Comparison of ENCODE assay signal across 8 cellular contexts in the genomic region with DNA sequence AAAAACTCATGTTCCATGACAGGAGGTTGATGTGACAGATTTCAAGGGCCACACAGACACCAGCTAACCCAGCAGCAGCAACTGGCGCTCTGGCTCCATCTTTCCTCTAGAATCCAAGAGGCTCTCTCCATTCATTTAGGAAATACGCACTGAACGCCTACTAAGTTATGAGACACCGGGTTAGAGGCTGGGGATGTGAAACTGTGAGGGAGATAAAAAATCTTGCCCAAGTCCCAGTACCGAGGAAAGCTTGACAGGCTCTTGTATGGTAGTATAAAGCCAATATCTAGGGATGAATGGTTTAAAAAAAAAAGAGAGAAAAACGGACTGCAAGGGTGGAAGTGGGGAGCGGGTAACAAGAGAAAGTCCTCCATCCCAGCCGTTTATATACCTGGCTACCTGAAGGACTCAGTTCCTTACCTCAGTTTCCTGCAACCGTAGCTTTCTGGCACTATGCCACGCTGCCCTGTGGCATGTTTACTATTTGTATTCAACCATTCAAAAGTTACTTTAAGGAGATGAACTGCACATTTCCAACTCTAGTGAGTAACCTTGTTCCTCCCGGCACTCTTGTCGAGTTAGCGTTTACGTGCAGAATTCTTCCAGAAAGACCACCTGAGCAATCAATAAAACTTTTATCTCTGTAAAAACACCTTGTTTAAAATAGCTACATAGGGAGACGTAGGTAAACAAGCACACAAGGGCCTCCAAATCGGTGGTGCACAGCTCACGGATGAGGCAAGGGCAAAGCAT. TPM values are rescaled to one million over a fixed set of nuclear protein-coding genes. Genes with fewer than 3 reads are reported as not detected.
A peak's percentile ranks its signal among the peaks of the same experiment; 100 is the strongest.
DNase-seq lines count a peak whose midpoint lies in the region; ATAC-seq and TF ChIP-seq lines count a peak whose summit lies in the region.

No MANE protein-coding gene starts in this region.

- peaks cover 5% of the 10 kb centered on the region for H3F3A ChIP-seq in smooth muscle cell (ENCODE audit: low read depth)

- peak overlapping the region; percentile 35 for H3K27ac ChIP-seq in cardiac muscle cell
- no peak overlapping the region for H3K27ac ChIP-seq in iPS DF 6.9 (ENCODE audit: low read length)
- no peak overlapping the region for H3K27ac ChIP-seq in smooth muscle cell (ENCODE audit: low read depth)

- peak overlapping the region; percentile 46 for H3K27ac Mint-ChIP-seq in activated CD8-positive, alpha-beta T cell treated with anti-CD3 and anti-CD28 coated beads for 36 hours

- peak overlapping the region; percentile 92 for H3K4me2 ChIP-seq in smooth muscle cell

- H3K27me3 Mint-ChIP-seq in activated CD8-positive, alpha-beta T cell treated with anti-CD3 and anti-CD28 coated beads for 36 hours = peaks cover 7% of the 10 kb centered on the region

- peak overlapping the region; percentile 79 for H3K4me3 Mint-ChIP-seq in activated CD8-positive, alpha-beta T cell treated with anti-CD3 and anti-CD28 coated beads for 36 hours

- H3K4me3 ChIP-seq in cardiac muscle cell = peak overlapping the region; percentile 79
- H3K4me3 ChIP-seq in iPS DF 6.9 (ENCODE audit: low read length) = peak overlapping the region; percentile 77; the same call in 1 of the 2 replicates
- peak overlapping the region; percentile 79 for H3K4me3 ChIP-seq in smooth muscle cell

- TF ChIP-seq CTCF in cardiac muscle cell (IDR thresholded peaks at IDR 0.05; ENCODE audit: low read depth, low read length) = no peak
- TF ChIP-seq CTCF in activated CD8-positive, alpha-beta T cell treated with anti-CD3 and anti-CD28 coated beads for 36 hours (IDR thresholded peaks at IDR 0.05) = no peak
- no peak for TF ChIP-seq CTCF in smooth muscle cell (IDR thresholded peaks at IDR 0.05; ENCODE audit: borderline replicate concordance, insufficient read depth, poor library complexity, severe bottlenecking)
- TF ChIP-seq CTCF in omental fat pad (IDR thresholded peaks at IDR 0.05) = no peak

- H3K36me3 Mint-ChIP-seq in activated CD8-positive, alpha-beta T cell treated with anti-CD3 and anti-CD28 coated beads for 36 hours (ENCODE audit: low read depth) = no peaks in the 10 kb centered on the region

- peaks cover 43% of the 10 kb centered on the region for H4K20me1 ChIP-seq in smooth muscle cell (ENCODE audit: low read depth)

- CTCF ChIA-PET in activated CD8-positive, alpha-beta T cell treated with anti-CD3 and anti-CD28 coated beads for 36 hours (lab: Charles Lee) = interaction anchor here (0.6 to 2.1 kb wide), 17 partner anchors 11 to 654 kb away, joined by 3 to 21 read pairs (median 3); a partner anchor contains a TSS

- no CpG with 5 or more reads among the region's 17 CpGs for WGBS in iPS DF 6.9 (ENCODE audit: insufficient coverage, insufficient read length)
- 60% methylated on average over 17 of the region's 17 CpGs for WGBS in smooth muscle cell (ENCODE audit: low lambda C conversion rate)

- H3K4me1 Mint-ChIP-seq in activated CD8-positive, alpha-beta T cell treated with anti-CD3 and anti-CD28 coated beads for 36 hours (ENCODE audit: low read depth) = peaks cover 16% of the 10 kb centered on the region

- no peak overlapping the region for H3K9ac ChIP-seq in smooth muscle cell (ENCODE audit: low read depth)

- ATAC-seq in left ventricle myocardium superior (no peak), omental fat pad (ENCODE audit: low FRiP score) (no peak)
- ATAC-seq in activated CD8-positive, alpha-beta T cell treated with anti-CD3 and anti-CD28 coated beads for 36 hours = no peak

- H3K79me2 ChIP-seq in smooth muscle cell (ENCODE audit: low read depth) = peaks cover 2% of the 10 kb centered on the region

- H3K9me3 ChIP-seq in cardiac muscle cell (ENCODE audit: low read depth) (no peaks in the 10 kb centered on the region), iPS DF 6.9 (ENCODE audit: control insufficient read depth, insufficient read depth, low read length) (no peaks in the 10 kb centered on the region), smooth muscle cell (replicated peaks; ENCODE audit: low read depth) (no peaks in the 10 kb centered on the region)

- no peaks in the 10 kb centered on the region for H3K27me3 ChIP-seq in cardiac muscle cell
- H3K27me3 ChIP-seq in iPS DF 6.9 (ENCODE audit: control insufficient read depth, insufficient read depth, low read length) = no peaks in the 10 kb centered on the region
- peaks cover 16% of the 10 kb centered on the region for H3K27me3 ChIP-seq in smooth muscle cell (ENCODE audit: low read depth)

- no peaks in the 10 kb centered on the region for H3K36me3 ChIP-seq in cardiac muscle cell
- no peaks in the 10 kb centered on the region for H3K36me3 ChIP-seq in iPS DF 6.9 (ENCODE audit: control insufficient read depth, insufficient read depth, low read length)
- no peaks in the 10 kb centered on the region for H3K36me3 ChIP-seq in smooth muscle cell (ENCODE audit: low read depth)

- DNase-seq in cardiac muscle cell (ENCODE audit: low read depth in 1 of 2, low spot score in 1 of 2) = no peak
- DNase-seq in left ventricle myocardium superior = no peak
- DNase-seq in activated CD8-positive, alpha-beta T cell treated with anti-CD3 and anti-CD28 coated beads for 36 hours = no peak
- DNase-seq in iPS DF 6.9 (ENCODE audit: low read depth, low spot score) = no peak
- DNase-seq in smooth muscle cell (lab: John Stamatoyannopoulos, UW; ENCODE audit: unreplicated experiment) = no peak
- no peak for DNase-seq in omental fat pad (ENCODE audit: low spot score)
- no peak for DNase-seq in NCI-H2081 (lab: John Stamatoyannopoulos, UW)
- DNase-seq in GOT3 (lab: John Stamatoyannopoulos, UW) = no peak

- peak overlapping the region; percentile 79 for H2AFZ ChIP-seq in smooth muscle cell (ENCODE audit: low read depth)

- POLR2A ChIA-PET in activated CD8-positive, alpha-beta T cell treated with anti-CD3 and anti-CD28 coated beads for 36 hours (lab: Charles Lee) = interaction anchor here (0.6 to 1.6 kb wide), 3 partner anchors 15 to 83 kb away, joined by 3 to 6 read pairs (median 3); no protein-coding TSS in a partner anchor

- no peaks in the 10 kb centered on the region for H3K9me3 Mint-ChIP-seq in activated CD8-positive, alpha-beta T cell treated with anti-CD3 and anti-CD28 coated beads for 36 hours

- peaks cover 8% of the 10 kb centered on the region for H3K4me1 ChIP-seq in cardiac muscle cell (ENCODE audit: low read depth)
- peaks cover 2% of the 10 kb centered on the region; the same call in 1 of the 2 replicates for H3K4me1 ChIP-seq in iPS DF 6.9 (ENCODE audit: control insufficient read depth, insufficient read depth, low read length)
- peaks cover 22% of the 10 kb centered on the region for H3K4me1 ChIP-seq in smooth muscle cell (ENCODE audit: low read depth)

- intact Hi-C loops in left ventricle myocardium superior (cut with micrococcal nuclease) = no loop called here
- intact Hi-C loops in activated CD8-positive, alpha-beta T cell treated with anti-CD3 and anti-CD28 coated beads for 36 hours (cut with micrococcal nuclease) = no loop called here

RNA-seq across cellular contexts. Expression of a gene that starts 1.7 kb away (rescaled TPM):
- 6.8 and 7.7 TPM in 2 replicates for total RNA-seq in cardiac muscle cell
- polyA plus RNA-seq in cardiac muscle cell = 3.0 and 3.4 TPM in 2 replicates
- 1.2 TPM for total RNA-seq in left ventricle myocardium superior
- total RNA-seq in activated CD8-positive, alpha-beta T cell treated with anti-CD3 and anti-CD28 coated beads for 36 hours = 1 to 10 TPM; 5.8 to 6.3 TPM
- 2.7 and 3.5 TPM in 2 replicates for total RNA-seq in smooth muscle cell
- polyA plus RNA-seq in smooth muscle cell = 0.91 and 2.3 TPM in 2 replicates
- 1 to 10 TPM; 1.3 to 8.5 (median 1.7) TPM for total RNA-seq in omental fat pad
